ENCODE assay signal across 2 cellular contexts in the genomic region with DNA sequence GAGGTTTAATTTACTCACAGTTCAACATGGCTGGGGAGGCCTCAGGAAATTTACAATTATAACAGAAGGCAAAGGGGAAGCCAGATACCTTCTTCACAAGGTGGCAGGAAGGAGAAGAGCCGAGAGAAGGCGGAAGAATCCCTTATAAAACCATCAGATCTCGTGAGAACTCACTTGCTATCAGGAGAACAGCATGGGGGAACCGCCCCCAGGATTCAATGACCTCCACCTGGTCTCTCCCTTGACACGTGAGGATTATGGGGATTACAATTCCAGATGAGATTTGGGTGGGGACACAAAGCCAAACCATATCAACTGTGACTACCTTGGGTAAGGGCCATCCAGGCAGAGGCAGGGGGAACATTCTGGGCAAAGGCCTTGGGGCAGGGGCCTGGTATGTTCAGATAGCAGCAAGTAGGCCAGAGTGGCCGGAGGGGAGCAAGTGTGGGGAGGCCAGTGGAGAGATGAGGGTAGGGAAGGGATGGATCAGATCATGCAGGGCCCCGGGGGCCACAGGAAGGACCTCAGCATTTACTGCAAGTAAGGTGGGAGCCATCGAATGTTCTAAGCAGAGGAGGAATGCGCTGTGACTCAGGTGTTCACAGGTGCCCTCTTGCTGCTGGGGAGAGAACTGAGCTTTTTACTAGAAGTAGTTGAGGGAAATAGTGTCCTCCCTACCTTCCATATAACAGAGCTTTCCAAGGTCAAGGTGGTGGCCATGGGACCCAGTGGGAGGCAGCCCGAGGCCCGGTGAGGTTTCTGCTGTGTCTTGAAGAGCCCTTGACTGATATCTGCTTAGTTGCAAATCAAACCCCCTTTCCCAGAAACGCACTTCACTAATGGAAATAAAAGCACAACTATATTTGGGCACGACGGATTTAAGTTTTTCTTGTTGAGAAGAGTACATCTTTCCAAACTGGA.
TF ChIP-seq lines count a peak whose summit lies in the region.

No MANE protein-coding gene starts in this region.

TF ChIP-seq in GM23338, 12 proteins besides CTCF, POLR2A, EP300 and RAD21:
- TF ChIP-seq STAT1 (IDR thresholded peaks at IDR 0.05; ENCODE audit: unreplicated experiment) (no peak), JUNB (IDR thresholded peaks at IDR 0.05; ENCODE audit: unreplicated experiment) (no peak), EZH2phosphoT487 (IDR thresholded peaks at IDR 0.05; ENCODE audit: unreplicated experiment) (no peak), EZH2 (IDR thresholded peaks at IDR 0.05; ENCODE audit: low read depth, unreplicated experiment) (no peak), NANOG (IDR thresholded peaks at IDR 0.05; ENCODE audit: borderline replicate concordance) (no peak)
- TF ChIP-seq, protein P1, sequence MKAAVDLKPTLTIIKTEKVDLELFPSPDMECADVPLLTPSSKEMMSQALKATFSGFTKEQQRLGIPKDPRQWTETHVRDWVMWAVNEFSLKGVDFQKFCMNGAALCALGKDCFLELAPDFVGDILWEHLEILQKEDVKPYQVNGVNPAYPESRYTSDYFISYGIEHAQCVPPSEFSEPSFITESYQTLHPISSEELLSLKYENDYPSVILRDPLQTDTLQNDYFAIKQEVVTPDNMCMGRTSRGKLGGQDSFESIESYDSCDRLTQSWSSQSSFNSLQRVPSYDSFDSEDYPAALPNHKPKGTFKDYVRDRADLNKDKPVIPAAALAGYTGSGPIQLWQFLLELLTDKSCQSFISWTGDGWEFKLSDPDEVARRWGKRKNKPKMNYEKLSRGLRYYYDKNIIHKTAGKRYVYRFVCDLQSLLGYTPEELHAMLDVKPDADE (IDR thresholded peaks at IDR 0.05) = no peak

TF ChIP-seq in GM12878, 131 proteins besides CTCF, POLR2A, EP300 and RAD21:
- TF ChIP-seq, protein P2, sequence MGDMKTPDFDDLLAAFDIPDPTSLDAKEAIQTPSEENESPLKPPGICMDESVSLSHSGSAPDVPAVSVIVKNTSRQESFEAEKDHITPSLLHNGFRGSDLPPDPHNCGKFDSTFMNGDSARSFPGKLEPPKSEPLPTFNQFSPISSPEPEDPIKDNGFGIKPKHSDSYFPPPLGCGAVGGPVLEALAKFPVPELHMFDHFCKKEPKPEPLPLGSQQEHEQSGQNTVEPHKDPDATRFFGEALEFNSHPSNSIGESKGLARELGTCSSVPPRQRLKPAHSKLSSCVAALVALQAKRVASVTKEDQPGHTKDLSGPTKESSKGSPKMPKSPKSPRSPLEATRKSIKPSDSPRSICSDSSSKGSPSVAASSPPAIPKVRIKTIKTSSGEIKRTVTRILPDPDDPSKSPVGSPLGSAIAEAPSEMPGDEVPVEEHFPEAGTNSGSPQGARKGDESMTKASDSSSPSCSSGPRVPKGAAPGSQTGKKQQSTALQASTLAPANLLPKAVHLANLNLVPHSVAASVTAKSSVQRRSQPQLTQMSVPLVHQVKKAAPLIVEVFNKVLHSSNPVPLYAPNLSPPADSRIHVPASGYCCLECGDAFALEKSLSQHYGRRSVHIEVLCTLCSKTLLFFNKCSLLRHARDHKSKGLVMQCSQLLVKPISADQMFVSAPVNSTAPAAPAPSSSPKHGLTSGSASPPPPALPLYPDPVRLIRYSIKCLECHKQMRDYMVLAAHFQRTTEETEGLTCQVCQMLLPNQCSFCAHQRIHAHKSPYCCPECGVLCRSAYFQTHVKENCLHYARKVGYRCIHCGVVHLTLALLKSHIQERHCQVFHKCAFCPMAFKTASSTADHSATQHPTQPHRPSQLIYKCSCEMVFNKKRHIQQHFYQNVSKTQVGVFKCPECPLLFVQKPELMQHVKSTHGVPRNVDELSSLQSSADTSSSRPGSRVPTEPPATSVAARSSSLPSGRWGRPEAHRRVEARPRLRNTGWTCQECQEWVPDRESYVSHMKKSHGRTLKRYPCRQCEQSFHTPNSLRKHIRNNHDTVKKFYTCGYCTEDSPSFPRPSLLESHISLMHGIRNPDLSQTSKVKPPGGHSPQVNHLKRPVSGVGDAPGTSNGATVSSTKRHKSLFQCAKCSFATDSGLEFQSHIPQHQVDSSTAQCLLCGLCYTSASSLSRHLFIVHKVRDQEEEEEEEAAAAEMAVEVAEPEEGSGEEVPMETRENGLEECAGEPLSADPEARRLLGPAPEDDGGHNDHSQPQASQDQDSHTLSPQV (IDR thresholded peaks at IDR 0.05) = no peak
- TF ChIP-seq POU2F2 (IDR thresholded peaks at IDR 0.05; ENCODE audit: borderline replicate concordance, low read depth, low read length) = 0 out of 3 replicates have a peak, but pooled peaks have one; percentile 15
